1 cellular context compared by ENCODE assay signal in the genomic region with DNA sequence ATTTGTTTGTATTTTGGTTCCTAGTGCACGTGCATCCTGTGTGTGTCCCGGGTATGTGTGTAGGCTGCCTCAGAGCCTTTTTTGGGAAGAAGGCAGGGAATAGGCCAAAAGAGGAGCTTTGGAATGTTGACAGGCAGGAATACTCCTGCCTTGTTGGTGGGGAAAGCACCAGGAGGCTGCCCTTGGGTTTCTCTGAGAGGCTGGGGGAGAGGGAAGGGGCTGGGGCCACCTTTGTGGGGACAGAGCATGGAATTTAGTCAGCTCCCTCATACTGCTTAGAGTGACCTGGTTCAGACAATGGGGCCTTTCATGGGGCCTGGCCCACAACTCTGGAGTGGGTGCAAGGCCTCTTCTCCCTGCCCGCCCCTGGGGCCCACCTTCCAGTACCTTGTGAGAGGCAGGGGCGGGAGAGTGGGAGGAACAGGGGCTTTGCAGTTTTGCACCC.
TF ChIP-seq lines count a peak whose summit lies in the region.

No MANE protein-coding gene starts in this region.

TF ChIP-seq in HepG2, 621 proteins besides CTCF, POLR2A, EP300 and RAD21 (continues in another document):
- TF ChIP-seq GATAD2A (CRISPR knock-in tag; IDR thresholded peaks at IDR 0.05): peak; percentile 48; the same call in 1 of the 2 replicates
- no peak for TF ChIP-seq ZBTB42 (CRISPR knock-in tag; IDR thresholded peaks at IDR 0.05)
- 0 out of 2 replicates have a peak, but pooled peaks have one; percentile 20 for TF ChIP-seq RXRA (CRISPR knock-in tag; IDR thresholded peaks at IDR 0.05)
- TF ChIP-seq NFKB2 (CRISPR knock-in tag; IDR thresholded peaks at IDR 0.05; ENCODE audit: borderline replicate concordance): peak; percentile 29; the same call in 1 of the 2 replicates
- TF ChIP-seq ZNF484 (CRISPR knock-in tag; IDR thresholded peaks at IDR 0.05; ENCODE audit: borderline replicate concordance, low read depth): no peak
- TF ChIP-seq, protein P1, sequence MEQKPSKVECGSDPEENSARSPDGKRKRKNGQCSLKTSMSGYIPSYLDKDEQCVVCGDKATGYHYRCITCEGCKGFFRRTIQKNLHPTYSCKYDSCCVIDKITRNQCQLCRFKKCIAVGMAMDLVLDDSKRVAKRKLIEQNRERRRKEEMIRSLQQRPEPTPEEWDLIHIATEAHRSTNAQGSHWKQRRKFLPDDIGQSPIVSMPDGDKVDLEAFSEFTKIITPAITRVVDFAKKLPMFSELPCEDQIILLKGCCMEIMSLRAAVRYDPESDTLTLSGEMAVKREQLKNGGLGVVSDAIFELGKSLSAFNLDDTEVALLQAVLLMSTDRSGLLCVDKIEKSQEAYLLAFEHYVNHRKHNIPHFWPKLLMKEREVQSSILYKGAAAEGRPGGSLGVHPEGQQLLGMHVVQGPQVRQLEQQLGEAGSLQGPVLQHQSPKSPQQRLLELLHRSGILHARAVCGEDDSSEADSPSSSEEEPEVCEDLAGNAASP (CRISPR knock-in tag; IDR thresholded peaks at IDR 0.05; ENCODE audit: borderline replicate concordance): peak; percentile 36; the same call in 1 of the 2 replicates
- TF ChIP-seq ZSCAN31 (CRISPR knock-in tag; IDR thresholded peaks at IDR 0.05; ENCODE audit: low read depth): no peak
- TF ChIP-seq BHLHE40 (IDR thresholded peaks at IDR 0.05; ENCODE audit: low read length): 0 out of 2 replicates have a peak, but pooled peaks have one; percentile 35
- TF ChIP-seq, protein P2, sequence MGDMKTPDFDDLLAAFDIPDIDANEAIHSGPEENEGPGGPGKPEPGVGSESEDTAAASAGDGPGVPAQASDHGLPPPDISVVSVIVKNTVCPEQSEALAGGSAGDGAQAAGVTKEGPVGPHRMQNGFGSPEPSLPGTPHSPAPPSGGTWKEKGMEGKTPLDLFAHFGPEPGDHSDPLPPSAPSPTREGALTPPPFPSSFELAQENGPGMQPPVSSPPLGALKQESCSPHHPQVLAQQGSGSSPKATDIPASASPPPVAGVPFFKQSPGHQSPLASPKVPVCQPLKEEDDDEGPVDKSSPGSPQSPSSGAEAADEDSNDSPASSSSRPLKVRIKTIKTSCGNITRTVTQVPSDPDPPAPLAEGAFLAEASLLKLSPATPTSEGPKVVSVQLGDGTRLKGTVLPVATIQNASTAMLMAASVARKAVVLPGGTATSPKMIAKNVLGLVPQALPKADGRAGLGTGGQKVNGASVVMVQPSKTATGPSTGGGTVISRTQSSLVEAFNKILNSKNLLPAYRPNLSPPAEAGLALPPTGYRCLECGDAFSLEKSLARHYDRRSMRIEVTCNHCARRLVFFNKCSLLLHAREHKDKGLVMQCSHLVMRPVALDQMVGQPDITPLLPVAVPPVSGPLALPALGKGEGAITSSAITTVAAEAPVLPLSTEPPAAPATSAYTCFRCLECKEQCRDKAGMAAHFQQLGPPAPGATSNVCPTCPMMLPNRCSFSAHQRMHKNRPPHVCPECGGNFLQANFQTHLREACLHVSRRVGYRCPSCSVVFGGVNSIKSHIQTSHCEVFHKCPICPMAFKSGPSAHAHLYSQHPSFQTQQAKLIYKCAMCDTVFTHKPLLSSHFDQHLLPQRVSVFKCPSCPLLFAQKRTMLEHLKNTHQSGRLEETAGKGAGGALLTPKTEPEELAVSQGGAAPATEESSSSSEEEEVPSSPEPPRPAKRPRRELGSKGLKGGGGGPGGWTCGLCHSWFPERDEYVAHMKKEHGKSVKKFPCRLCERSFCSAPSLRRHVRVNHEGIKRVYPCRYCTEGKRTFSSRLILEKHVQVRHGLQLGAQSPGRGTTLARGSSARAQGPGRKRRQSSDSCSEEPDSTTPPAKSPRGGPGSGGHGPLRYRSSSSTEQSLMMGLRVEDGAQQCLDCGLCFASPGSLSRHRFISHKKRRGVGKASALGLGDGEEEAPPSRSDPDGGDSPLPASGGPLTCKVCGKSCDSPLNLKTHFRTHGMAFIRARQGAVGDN (CRISPR knock-in tag; IDR thresholded peaks at IDR 0.05): peak; percentile 56
- peak; percentile 38; the same call in 1 of the 2 replicates for TF ChIP-seq ZMYM3 (CRISPR knock-in tag; IDR thresholded peaks at IDR 0.05)
- TF ChIP-seq TOPORS (CRISPR knock-in tag; IDR thresholded peaks at IDR 0.05): no peak
- 0 out of 2 replicates have a peak, but pooled peaks have one; percentile 45 for TF ChIP-seq RFXAP (CRISPR knock-in tag; IDR thresholded peaks at IDR 0.05; ENCODE audit: borderline replicate concordance)
- TF ChIP-seq, protein P3, sequence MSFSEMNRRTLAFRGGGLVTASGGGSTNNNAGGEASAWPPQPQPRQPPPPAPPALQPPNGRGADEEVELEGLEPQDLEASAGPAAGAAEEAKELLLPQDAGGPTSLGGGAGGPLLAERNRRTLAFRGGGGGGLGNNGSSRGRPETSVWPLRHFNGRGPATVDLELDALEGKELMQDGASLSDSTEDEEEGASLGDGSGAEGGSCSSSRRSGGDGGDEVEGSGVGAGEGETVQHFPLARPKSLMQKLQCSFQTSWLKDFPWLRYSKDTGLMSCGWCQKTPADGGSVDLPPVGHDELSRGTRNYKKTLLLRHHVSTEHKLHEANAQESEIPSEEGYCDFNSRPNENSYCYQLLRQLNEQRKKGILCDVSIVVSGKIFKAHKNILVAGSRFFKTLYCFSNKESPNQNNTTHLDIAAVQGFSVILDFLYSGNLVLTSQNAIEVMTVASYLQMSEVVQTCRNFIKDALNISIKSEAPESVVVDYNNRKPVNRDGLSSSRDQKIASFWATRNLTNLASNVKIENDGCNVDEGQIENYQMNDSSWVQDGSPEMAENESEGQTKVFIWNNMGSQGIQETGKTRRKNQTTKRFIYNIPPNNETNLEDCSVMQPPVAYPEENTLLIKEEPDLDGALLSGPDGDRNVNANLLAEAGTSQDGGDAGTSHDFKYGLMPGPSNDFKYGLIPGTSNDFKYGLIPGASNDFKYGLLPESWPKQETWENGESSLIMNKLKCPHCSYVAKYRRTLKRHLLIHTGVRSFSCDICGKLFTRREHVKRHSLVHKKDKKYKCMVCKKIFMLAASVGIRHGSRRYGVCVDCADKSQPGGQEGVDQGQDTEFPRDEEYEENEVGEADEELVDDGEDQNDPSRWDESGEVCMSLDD (CRISPR knock-in tag; IDR thresholded peaks at IDR 0.05; ENCODE audit: borderline replicate concordance): peak; percentile 84; the same call in 1 of the 2 replicates
- TF ChIP-seq, protein P4, sequence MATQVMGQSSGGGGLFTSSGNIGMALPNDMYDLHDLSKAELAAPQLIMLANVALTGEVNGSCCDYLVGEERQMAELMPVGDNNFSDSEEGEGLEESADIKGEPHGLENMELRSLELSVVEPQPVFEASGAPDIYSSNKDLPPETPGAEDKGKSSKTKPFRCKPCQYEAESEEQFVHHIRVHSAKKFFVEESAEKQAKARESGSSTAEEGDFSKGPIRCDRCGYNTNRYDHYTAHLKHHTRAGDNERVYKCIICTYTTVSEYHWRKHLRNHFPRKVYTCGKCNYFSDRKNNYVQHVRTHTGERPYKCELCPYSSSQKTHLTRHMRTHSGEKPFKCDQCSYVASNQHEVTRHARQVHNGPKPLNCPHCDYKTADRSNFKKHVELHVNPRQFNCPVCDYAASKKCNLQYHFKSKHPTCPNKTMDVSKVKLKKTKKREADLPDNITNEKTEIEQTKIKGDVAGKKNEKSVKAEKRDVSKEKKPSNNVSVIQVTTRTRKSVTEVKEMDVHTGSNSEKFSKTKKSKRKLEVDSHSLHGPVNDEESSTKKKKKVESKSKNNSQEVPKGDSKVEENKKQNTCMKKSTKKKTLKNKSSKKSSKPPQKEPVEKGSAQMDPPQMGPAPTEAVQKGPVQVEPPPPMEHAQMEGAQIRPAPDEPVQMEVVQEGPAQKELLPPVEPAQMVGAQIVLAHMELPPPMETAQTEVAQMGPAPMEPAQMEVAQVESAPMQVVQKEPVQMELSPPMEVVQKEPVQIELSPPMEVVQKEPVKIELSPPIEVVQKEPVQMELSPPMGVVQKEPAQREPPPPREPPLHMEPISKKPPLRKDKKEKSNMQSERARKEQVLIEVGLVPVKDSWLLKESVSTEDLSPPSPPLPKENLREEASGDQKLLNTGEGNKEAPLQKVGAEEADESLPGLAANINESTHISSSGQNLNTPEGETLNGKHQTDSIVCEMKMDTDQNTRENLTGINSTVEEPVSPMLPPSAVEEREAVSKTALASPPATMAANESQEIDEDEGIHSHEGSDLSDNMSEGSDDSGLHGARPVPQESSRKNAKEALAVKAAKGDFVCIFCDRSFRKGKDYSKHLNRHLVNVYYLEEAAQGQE (IDR thresholded peaks at IDR 0.05; ENCODE audit: borderline replicate concordance in 1 of 2, low read depth in 1 of 2, low read length in 2 of 2): no peak
- peak; percentile 26 for TF ChIP-seq XRCC5 (optimal IDR thresholded peaks at IDR 0.05; ENCODE audit: low read length)
- TF ChIP-seq, protein P5, sequence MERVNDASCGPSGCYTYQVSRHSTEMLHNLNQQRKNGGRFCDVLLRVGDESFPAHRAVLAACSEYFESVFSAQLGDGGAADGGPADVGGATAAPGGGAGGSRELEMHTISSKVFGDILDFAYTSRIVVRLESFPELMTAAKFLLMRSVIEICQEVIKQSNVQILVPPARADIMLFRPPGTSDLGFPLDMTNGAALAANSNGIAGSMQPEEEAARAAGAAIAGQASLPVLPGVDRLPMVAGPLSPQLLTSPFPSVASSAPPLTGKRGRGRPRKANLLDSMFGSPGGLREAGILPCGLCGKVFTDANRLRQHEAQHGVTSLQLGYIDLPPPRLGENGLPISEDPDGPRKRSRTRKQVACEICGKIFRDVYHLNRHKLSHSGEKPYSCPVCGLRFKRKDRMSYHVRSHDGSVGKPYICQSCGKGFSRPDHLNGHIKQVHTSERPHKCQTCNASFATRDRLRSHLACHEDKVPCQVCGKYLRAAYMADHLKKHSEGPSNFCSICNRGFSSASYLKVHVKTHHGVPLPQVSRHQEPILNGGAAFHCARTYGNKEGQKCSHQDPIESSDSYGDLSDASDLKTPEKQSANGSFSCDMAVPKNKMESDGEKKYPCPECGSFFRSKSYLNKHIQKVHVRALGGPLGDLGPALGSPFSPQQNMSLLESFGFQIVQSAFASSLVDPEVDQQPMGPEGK (CRISPR knock-in tag; IDR thresholded peaks at IDR 0.05): peak; percentile 88
- TF ChIP-seq DPF2 (CRISPR knock-in tag; IDR thresholded peaks at IDR 0.05; ENCODE audit: borderline replicate concordance, low read depth): peak; percentile 19; the same call in 1 of the 2 replicates
- no peak for TF ChIP-seq ZFP62 (CRISPR knock-in tag; IDR thresholded peaks at IDR 0.05)
- TF ChIP-seq, protein P6, sequence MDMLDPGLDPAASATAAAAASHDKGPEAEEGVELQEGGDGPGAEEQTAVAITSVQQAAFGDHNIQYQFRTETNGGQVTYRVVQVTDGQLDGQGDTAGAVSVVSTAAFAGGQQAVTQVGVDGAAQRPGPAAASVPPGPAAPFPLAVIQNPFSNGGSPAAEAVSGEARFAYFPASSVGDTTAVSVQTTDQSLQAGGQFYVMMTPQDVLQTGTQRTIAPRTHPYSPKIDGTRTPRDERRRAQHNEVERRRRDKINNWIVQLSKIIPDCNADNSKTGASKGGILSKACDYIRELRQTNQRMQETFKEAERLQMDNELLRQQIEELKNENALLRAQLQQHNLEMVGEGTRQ (IDR thresholded peaks at IDR 0.05; ENCODE audit: low read depth, low read length): no peak
- TF ChIP-seq, protein P6 (CRISPR knock-in tag; IDR thresholded peaks at IDR 0.05; ENCODE audit: borderline replicate concordance): no peak
- no peak for TF ChIP-seq KMT2B (CRISPR knock-in tag; IDR thresholded peaks at IDR 0.05)
- no peak for TF ChIP-seq RFX5 (IDR thresholded peaks at IDR 0.05; ENCODE audit: low read depth, low read length)
- TF ChIP-seq, protein P7, sequence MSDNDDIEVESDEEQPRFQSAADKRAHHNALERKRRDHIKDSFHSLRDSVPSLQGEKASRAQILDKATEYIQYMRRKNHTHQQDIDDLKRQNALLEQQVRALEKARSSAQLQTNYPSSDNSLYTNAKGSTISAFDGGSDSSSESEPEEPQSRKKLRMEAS (IDR thresholded peaks at IDR 0.05): peak; percentile 21; the same call in 1 of the 2 replicates
- no peak for TF ChIP-seq KLF6 (CRISPR knock-in tag; IDR thresholded peaks at IDR 0.05)
- TF ChIP-seq CBX1 (IDR thresholded peaks at IDR 0.05; ENCODE audit: low read depth): no peak
- TF ChIP-seq LCORL (IDR thresholded peaks at IDR 0.05): no peak
- TF ChIP-seq LCORL (CRISPR knock-in tag; IDR thresholded peaks at IDR 0.05): peak; percentile 24; the same call in 1 of the 2 replicates
- TF ChIP-seq ZNF253 (CRISPR knock-in tag; IDR thresholded peaks at IDR 0.05; ENCODE audit: borderline replicate concordance): no peak
- TF ChIP-seq TCF7 (IDR thresholded peaks at IDR 0.05; ENCODE audit: low read depth): 0 out of 2 replicates have a peak, but pooled peaks have one; percentile 12
- TF ChIP-seq RFX1 (IDR thresholded peaks at IDR 0.05): no peak
- peak; percentile 41; the same call in 1 of the 2 replicates for TF ChIP-seq ZNF292 (CRISPR knock-in tag; IDR thresholded peaks at IDR 0.05; ENCODE audit: borderline replicate concordance, low read depth)
- no peak for TF ChIP-seq ZNF547 (CRISPR knock-in tag; IDR thresholded peaks at IDR 0.05)
- 0 out of 2 replicates have a peak, but pooled peaks have one; percentile 26 for TF ChIP-seq ZSCAN29 (CRISPR knock-in tag; conservative IDR thresholded peaks at IDR 0.05)
- TF ChIP-seq WIZ (CRISPR knock-in tag; IDR thresholded peaks at IDR 0.05): no peak
- peak; percentile 36; the same call in 1 of the 2 replicates for TF ChIP-seq ISL2 (CRISPR knock-in tag; IDR thresholded peaks at IDR 0.05)
- TF ChIP-seq, protein P8, sequence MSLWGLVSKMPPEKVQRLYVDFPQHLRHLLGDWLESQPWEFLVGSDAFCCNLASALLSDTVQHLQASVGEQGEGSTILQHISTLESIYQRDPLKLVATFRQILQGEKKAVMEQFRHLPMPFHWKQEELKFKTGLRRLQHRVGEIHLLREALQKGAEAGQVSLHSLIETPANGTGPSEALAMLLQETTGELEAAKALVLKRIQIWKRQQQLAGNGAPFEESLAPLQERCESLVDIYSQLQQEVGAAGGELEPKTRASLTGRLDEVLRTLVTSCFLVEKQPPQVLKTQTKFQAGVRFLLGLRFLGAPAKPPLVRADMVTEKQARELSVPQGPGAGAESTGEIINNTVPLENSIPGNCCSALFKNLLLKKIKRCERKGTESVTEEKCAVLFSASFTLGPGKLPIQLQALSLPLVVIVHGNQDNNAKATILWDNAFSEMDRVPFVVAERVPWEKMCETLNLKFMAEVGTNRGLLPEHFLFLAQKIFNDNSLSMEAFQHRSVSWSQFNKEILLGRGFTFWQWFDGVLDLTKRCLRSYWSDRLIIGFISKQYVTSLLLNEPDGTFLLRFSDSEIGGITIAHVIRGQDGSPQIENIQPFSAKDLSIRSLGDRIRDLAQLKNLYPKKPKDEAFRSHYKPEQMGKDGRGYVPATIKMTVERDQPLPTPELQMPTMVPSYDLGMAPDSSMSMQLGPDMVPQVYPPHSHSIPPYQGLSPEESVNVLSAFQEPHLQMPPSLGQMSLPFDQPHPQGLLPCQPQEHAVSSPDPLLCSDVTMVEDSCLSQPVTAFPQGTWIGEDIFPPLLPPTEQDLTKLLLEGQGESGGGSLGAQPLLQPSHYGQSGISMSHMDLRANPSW (CRISPR knock-in tag; IDR thresholded peaks at IDR 0.05; ENCODE audit: borderline replicate concordance): no peak
- TF ChIP-seq SP5 (CRISPR knock-in tag; IDR thresholded peaks at IDR 0.05; ENCODE audit: borderline replicate concordance, low read depth): peak; percentile 76; the same call in 1 of the 2 replicates
- 0 out of 2 replicates have a peak, but pooled peaks have one; percentile 25 for TF ChIP-seq PHF8 (CRISPR knock-in tag; IDR thresholded peaks at IDR 0.05)
- 0 out of 2 replicates have a peak, but pooled peaks have one; percentile 30 for TF ChIP-seq HNF4G (IDR thresholded peaks at IDR 0.05; ENCODE audit: borderline replicate concordance, low read depth, low read length)
- TF ChIP-seq HNF4G (CRISPR knock-in tag; IDR thresholded peaks at IDR 0.05; ENCODE audit: borderline replicate concordance, low read depth): no peak
